Comparison of ENCODE assay signal across 7 cellular contexts in the genomic region with DNA sequence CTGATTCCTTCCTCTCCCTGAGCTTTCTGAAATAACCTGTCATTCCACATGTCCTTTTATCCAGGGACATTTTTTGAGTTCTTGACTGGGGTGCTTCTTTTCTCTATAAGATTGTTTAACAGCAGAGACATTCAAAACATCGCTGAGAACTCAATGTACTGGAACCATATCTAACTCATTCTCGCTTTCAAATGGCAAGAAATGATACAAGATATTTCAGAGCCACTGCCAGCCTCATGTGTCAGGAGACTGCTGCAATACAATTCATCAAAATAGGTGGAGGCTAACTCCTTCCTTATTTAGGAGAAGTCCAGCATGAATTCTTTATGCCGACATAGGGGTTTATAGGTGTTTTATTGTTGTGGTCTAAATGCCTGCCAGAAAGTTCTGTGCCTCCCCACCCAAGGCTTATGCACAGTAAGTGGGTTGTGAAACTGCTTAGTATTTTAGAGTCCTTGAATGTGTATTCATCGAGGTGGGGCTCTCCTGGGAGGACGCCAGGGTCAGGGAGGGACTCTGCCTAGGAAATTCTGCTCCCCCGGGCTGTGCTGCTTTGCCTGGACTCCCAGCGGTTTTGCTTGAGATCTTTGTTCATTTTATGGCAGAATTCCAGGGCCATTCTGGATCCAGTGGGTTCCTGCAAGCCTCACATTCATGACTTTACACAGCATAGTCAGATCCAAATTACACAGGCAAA. TPM values are rescaled to one million over a fixed set of nuclear protein-coding genes. Genes with fewer than 3 reads are reported as not detected.
A peak's percentile ranks its signal among the peaks of the same experiment; 100 is the strongest.
DNase-seq lines count a peak whose midpoint lies in the region; ATAC-seq and TF ChIP-seq lines count a peak whose summit lies in the region.

No MANE protein-coding gene starts in this region.

- 42 to 44% methylated on average over 7 of the region's 7 CpGs for WGBS in upper lobe of left lung, 2 donors

- TF ChIP-seq CTCF in coronary artery (IDR thresholded peaks at IDR 0.05) (no peak), lower lobe of right lung (IDR thresholded peaks at IDR 0.05) (no peak), upper lobe of left lung (IDR thresholded peaks at IDR 0.05) (no peak)

- H3K27ac ChIP-seq in coronary artery (peak overlapping the region; percentile 21 to 74), lower lobe of right lung (peak overlapping the region; percentile 44), upper lobe of left lung (peak overlapping the region; percentile 10 to 76 (median 44))

- H3K36me3 ChIP-seq in MG63 = no peaks in the 10 kb centered on the region
- H3K36me3 ChIP-seq in lower lobe of right lung = no peaks in the 10 kb centered on the region
- H3K36me3 ChIP-seq in upper lobe of left lung = no peaks in the 10 kb centered on the region

- H3K9me3 ChIP-seq in MG63 (no peaks in the 10 kb centered on the region), lower lobe of right lung (no peaks in the 10 kb centered on the region), upper lobe of left lung (no peaks in the 10 kb centered on the region)

- no peak overlapping the region for H3K4me3 ChIP-seq in MG63
- peak overlapping the region; percentile 20 for H3K4me3 ChIP-seq in coronary artery
- H3K4me3 ChIP-seq in lower lobe of right lung = no peak overlapping the region
- no peak overlapping the region for H3K4me3 ChIP-seq in upper lobe of left lung

- ATAC-seq in lower lobe of right lung (peak; percentile 86 to 90), upper lobe of left lung (ENCODE audit: low FRiP score in 2 of 2) (peak; percentile 71 to 76), GM19035 (IDR thresholded peaks at IDR 0.05; ENCODE audit: unreplicated experiment) (no peak), HG03025 (IDR thresholded peaks at IDR 0.05; ENCODE audit: low FRiP score, unreplicated experiment) (no peak)

- intact Hi-C loops in lower lobe of right lung (cut with DNase I) = no loop called here

- TF ChIP-seq POLR2A in upper lobe of left lung (IDR thresholded peaks at IDR 0.05) = no peak

- TF ChIP-seq EP300 in upper lobe of left lung (IDR thresholded peaks at IDR 0.05) = no peak

- H3K27me3 ChIP-seq in MG63 (no peaks in the 10 kb centered on the region), lower lobe of right lung (ENCODE audit: low read depth) (no peaks in the 10 kb centered on the region), upper lobe of left lung (no peaks in the 10 kb centered on the region)

- DNase-seq in MG63 (peak; percentile 93), coronary artery (ENCODE audit: low spot score) (peak; percentile 86), lower lobe of right lung (peak; percentile 77), upper lobe of left lung (peak in 1 of 2 donors; percentile 88), NCI-H774 (lab: John Stamatoyannopoulos, UW) (no peak)

- peaks cover 30% of the 10 kb centered on the region for H3K4me1 ChIP-seq in lower lobe of right lung
- peaks cover 13 to 28% (median 22%) of the 10 kb centered on the region in 4 donors for H3K4me1 ChIP-seq in upper lobe of left lung

RNA-seq across cellular contexts. Expression of gene ZNF474, which starts 53.9 kb away (rescaled TPM):
- 0.10 and 0.20 TPM in 2 replicates for total RNA-seq in MG63 (2014; rRNA removed; shearing (Covaris generic); ENCODE audit: low replicate concordance)
- total RNA-seq in lower lobe of right lung (2.2 TPM), upper lobe of left lung (10 to 100 TPM in 1 of 6 donors, 1 to 10 TPM in 4, under 1 TPM in 1; 0.40 to 15.7 (median 2.4) TPM)

Comparison
In these comparisons a context has a peak if more than half of its experiments do, and no peak if none do; other contexts are left out.
1. ATAC-seq: peak in lower lobe of right lung (2 of 2) and upper lobe of left lung (2 of 2); none in GM19035 (single experiment) and HG03025 (single experiment).
2. Peak in every context shown above with its lines, with median percentiles within 50 percentile points of each other: H3K27ac ChIP-seq.